In genomic region chr3:194472290-194472920, GRCh38 we compare ENCODE assay signal across 8 cellular contexts. TPM values are rescaled to one million over a fixed set of nuclear protein-coding genes. Genes with fewer than 3 reads are reported as not detected.
DNase-seq lines count a peak whose midpoint lies in the region; ATAC-seq, FAIRE-seq and TF ChIP-seq lines count a peak whose summit lies in the region.

No MANE protein-coding gene starts in this region.

- peak overlapping the region; percentile 46 for H3K4me2 ChIP-seq in HepG2 (ENCODE audit: low read depth, low read length)

- in situ Hi-C loops in HepG2 (cut with HindIII; ENCODE audit: extremely low pct_ligation_motif_present, low pct_unique_long_range_greater_than_20kb), result no loop called here

- TF ChIP-seq RAD21 in HepG2 (CRISPR knock-in tag; IDR thresholded peaks at IDR 0.05), result peak; percentile 78

- POLR2A ChIA-PET in HepG2 (lab: Yijun Ruan, JAX), result interaction anchor here (1.8 to 3.1 kb wide), 2 partner anchors 64 to 112 kb away, joined by 5 to 13 read pairs; no protein-coding TSS in a partner anchor

- H3K4me1 Mint-ChIP-seq in type B pancreatic cell (ENCODE audit: unreplicated experiment), result peaks cover 16% of the 10 kb centered on the region

- no peak for TF ChIP-seq POLR2A in HepG2 (IDR thresholded peaks at IDR 0.05; ENCODE audit: insufficient read depth in 1 of 2, low read depth in 2 of 2, low read length in 2 of 2)

- FAIRE-seq in HepG2 (lab: Jason Lieb, UNC), result peak; percentile 42

- peaks cover 1 to 10% of the 10 kb centered on the region in 2 experiments; a peak in 2 of 5 replicates for H3K36me3 ChIP-seq in HepG2 (replicated peaks in 1 of 2; ENCODE audit: control insufficient read depth in 1 of 2, insufficient read depth in 2 of 2, low read length in 2 of 2)

- no peak overlapping the region for H3K27ac ChIP-seq in HepG2 (ENCODE audit: extremely low read length, insufficient read depth, low read length)

- H3K27ac Mint-ChIP-seq in type B pancreatic cell, result peak overlapping the region; percentile 23

- no TSS peak for BruUV-seq in HepG2 (replicated peaks; lab: Mats Ljungman, UMichigan)

- no peaks in the 10 kb centered on the region for H3K27me3 ChIP-seq in HepG2 (ENCODE audit: control insufficient read depth in 1 of 2, insufficient read depth in 2 of 2, low read length in 2 of 2)

- intact Hi-C loops in HepG2 (cut with micrococcal nuclease; ENCODE audit: unreplicated experiment), result loop anchor here (1.0 kb wide), 4 partner anchors 48 to 122 kb away; no protein-coding TSS in a partner anchor

- TF ChIP-seq CTCF in HepG2 (CRISPR knock-in tag; IDR thresholded peaks at IDR 0.05) (peak; percentile 85), type B pancreatic cell (conservative IDR thresholded peaks at IDR 0.05) (peak; percentile 93)

- CTCF ChIA-PET in HepG2 (lab: Yijun Ruan, JAX; ENCODE audit: low intra/inter-chr PET ratio, low total read pairs), result interaction anchor here (1.2 to 2.0 kb wide), 4 partner anchors 48 to 122 kb away, joined by 4 to 11 read pairs (median 7); no protein-coding TSS in a partner anchor

- peak; percentile 75 for ATAC-seq in GM19351 (IDR thresholded peaks at IDR 0.05; ENCODE audit: unreplicated experiment)
- ATAC-seq in HG03521 (IDR thresholded peaks at IDR 0.05; ENCODE audit: unreplicated experiment), result peak; percentile 59
- ATAC-seq in HepG2, result peak; percentile 90

- H3K36me3 Mint-ChIP-seq in type B pancreatic cell, result no peaks in the 10 kb centered on the region

- no peaks in the 10 kb centered on the region for H3K9me3 ChIP-seq in HepG2 (ENCODE audit: low read length)

- no peak overlapping the region for H3K9ac ChIP-seq in HepG2 (ENCODE audit: insufficient read depth, low read depth, low read length)

- H3K9me3 Mint-ChIP-seq in type B pancreatic cell, result no peaks in the 10 kb centered on the region

- peaks cover 99% of the 10 kb centered on the region for H3K79me2 ChIP-seq in HepG2 (ENCODE audit: insufficient read depth, low read length)

- DNase-seq in DMS114 treated with DMSO at 0.1 percent for 48 hours (lab: John Stamatoyannopoulos, UW; ENCODE audit: unreplicated experiment) (peak; percentile 54), NOMO-1 treated with dmso at 0.1 percent for 144 hours (lab: John Stamatoyannopoulos, UW; ENCODE audit: unreplicated experiment) (peak; percentile 21), HepG2 (ENCODE audit: low spot score) (peak; percentile 58), type B pancreatic cell (ENCODE audit: extremely low spot score, unreplicated experiment) (no peak), SHP77 treated with DMSO at 0.1 percent for 48 hours (lab: John Stamatoyannopoulos, UW) (no peak)
- peak; percentile 50 for DNase-seq in central memory CD4-positive, alpha-beta T cell

- H2AFZ ChIP-seq in HepG2 (ENCODE audit: low read length), result no peak overlapping the region

- TF ChIP-seq EP300 in HepG2 (IDR thresholded peaks at IDR 0.05; ENCODE audit: low read depth in 2 of 2, low read length in 2 of 2) (no peak), HepG2 (CRISPR knock-in tag; IDR thresholded peaks at IDR 0.05; ENCODE audit: borderline replicate concordance) (no peak)

- no peak overlapping the region for H3K4me3 ChIP-seq in HepG2 (replicated peaks in 1 of 3; ENCODE audit: insufficient read depth in 1 of 3, low read depth in 2 of 3, low read length in 3 of 3)

- WGBS in HepG2 (ENCODE audit: low lambda C conversion rate), result 71% methylated on average over 4 of the region's 4 CpGs

- peaks cover 59% of the 10 kb centered on the region for H4K20me1 ChIP-seq in HepG2 (ENCODE audit: insufficient read depth, low read length)

- H3K4me1 ChIP-seq in HepG2 (ENCODE audit: insufficient read depth, low read length), result peaks cover 59% of the 10 kb centered on the region

- H3K27me3 Mint-ChIP-seq in type B pancreatic cell, result no peaks in the 10 kb centered on the region

- no peak overlapping the region for H3K4me3 Mint-ChIP-seq in type B pancreatic cell

TF ChIP-seq in HepG2, 621 proteins besides CTCF, POLR2A, EP300 and RAD21 (continues in another document):
- no peak for TF ChIP-seq ZNF296 (CRISPR knock-in tag; conservative IDR thresholded peaks at IDR 0.05)
- TF ChIP-seq KLF11 (CRISPR knock-in tag; IDR thresholded peaks at IDR 0.05), result 0 out of 2 replicates have a peak, but pooled peaks have one; percentile 58
- TF ChIP-seq ZNF792 (CRISPR knock-in tag; IDR thresholded peaks at IDR 0.05), result no peak
- TF ChIP-seq ELK4 (CRISPR knock-in tag; IDR thresholded peaks at IDR 0.05; ENCODE audit: borderline replicate concordance), result no peak
- no peak for TF ChIP-seq MAFF (IDR thresholded peaks at IDR 0.05; ENCODE audit: low read depth, low read length)
- 0 out of 2 replicates have a peak, but pooled peaks have one; percentile 38 for TF ChIP-seq ZNF543 (CRISPR knock-in tag; IDR thresholded peaks at IDR 0.05)
- TF ChIP-seq KAT2B (IDR thresholded peaks at IDR 0.05; ENCODE audit: borderline replicate concordance, low read depth, low read length), result no peak
- TF ChIP-seq HNRNPK (IDR thresholded peaks at IDR 0.05; ENCODE audit: low read depth, low read length, poor library complexity, severe bottlenecking), result no peak
- TF ChIP-seq HMGXB4 (CRISPR knock-in tag; IDR thresholded peaks at IDR 0.05; ENCODE audit: borderline replicate concordance in 1 of 2, low read depth in 1 of 2), result peak in 1 of 2 experiments; percentile 40; a peak in 1 of 4 replicates
- TF ChIP-seq SP5 (CRISPR knock-in tag; IDR thresholded peaks at IDR 0.05; ENCODE audit: borderline replicate concordance, low read depth), result no peak
- 0 out of 2 replicates have a peak, but pooled peaks have one; percentile 2 for TF ChIP-seq ELF3 (CRISPR knock-in tag; IDR thresholded peaks at IDR 0.05)
- TF ChIP-seq KLF16 (CRISPR knock-in tag; IDR thresholded peaks at IDR 0.05), result 0 out of 4 replicates have a peak, but pooled peaks of 1 of the 2 experiments have one; percentile 25
- peak; percentile 91 for TF ChIP-seq SMC3 (IDR thresholded peaks at IDR 0.05; ENCODE audit: low read length)
- no peak for TF ChIP-seq ZNF30 (CRISPR knock-in tag; IDR thresholded peaks at IDR 0.05)
- TF ChIP-seq ZNF17 (CRISPR knock-in tag; IDR thresholded peaks at IDR 0.05), result no peak
- TF ChIP-seq ZNF34 (CRISPR knock-in tag; IDR thresholded peaks at IDR 0.05; ENCODE audit: borderline replicate concordance), result 0 out of 2 replicates have a peak, but pooled peaks have one; percentile 33
- TF ChIP-seq STAG1 (CRISPR knock-in tag; IDR thresholded peaks at IDR 0.05), result peak; percentile 92
- TF ChIP-seq ZNF292 (CRISPR knock-in tag; IDR thresholded peaks at IDR 0.05; ENCODE audit: borderline replicate concordance, low read depth), result no peak
- TF ChIP-seq SOX5 (CRISPR knock-in tag; IDR thresholded peaks at IDR 0.05; ENCODE audit: borderline replicate concordance), result peak; percentile 18; the same call in 1 of the 2 replicates
- TF ChIP-seq ZBTB8A (CRISPR knock-in tag; IDR thresholded peaks at IDR 0.05; ENCODE audit: borderline replicate concordance, low read depth), result 0 out of 2 replicates have a peak, but pooled peaks have one; percentile 27

RNA-seq across cellular contexts. Expression of gene ATP13A3, which starts 14.4 kb away (rescaled TPM):
- total RNA-seq in HepG2 (2016; rRNA removed; fragmentation: Illumina TruSeq; extraction: Trizol) (80.8 and 82.6 TPM in 2 replicates), type B pancreatic cell (ENCODE audit: low replicate concordance) (73.8 and 80.3 TPM in 2 replicates)
- total RNA-seq in HepG2 (2016; cell fraction: cytosol; rRNA removed; fragmentation: Illumina TruSeq; extraction: Trizol; ENCODE audit: low read depth), result 24.1 and 34.0 TPM in 2 replicates
- total RNA-seq in HepG2 (2016; cell fraction: insoluble cytoplasmic fraction; rRNA removed; fragmentation: Illumina TruSeq; extraction: Trizol), result 77.1 and 79.8 TPM in 2 replicates
- total RNA-seq in HepG2 (2016; cell fraction: membrane; rRNA removed; fragmentation: Illumina TruSeq; extraction: Trizol), result 63.8 and 77.4 TPM in 2 replicates
- 96.6 and 107 TPM in 2 replicates for total RNA-seq in HepG2 (2016; cell fraction: nucleus; rRNA removed; fragmentation: Illumina TruSeq; extraction: Trizol)
- polyA plus RNA-seq in HepG2 (2011; rRNA removed), result 34.8 and 44.9 TPM in 2 replicates
- 14.3 and 23.1 TPM in 2 replicates for polyA plus RNA-seq in HepG2 (2011; cell fraction: cytosol; rRNA removed)
- 23.0 and 36.3 TPM in 2 replicates for polyA plus RNA-seq in HepG2 (2011; cell fraction: nucleus; rRNA removed)
- 42.7 and 47.6 TPM in 2 replicates for polyA plus RNA-seq in HepG2 (2012)
- polyA plus RNA-seq in HepG2 (2016; cell fraction: cytosol; fragmentation: Illumina TruSeq; extraction: Trizol; ENCODE audit: low read depth), result 1.1 and 1.3 TPM in 2 replicates
- 25.7 and 29.2 TPM in 2 replicates for polyA plus RNA-seq in HepG2 (2016; cell fraction: insoluble cytoplasmic fraction; fragmentation: Illumina TruSeq; extraction: Trizol; ENCODE audit: low read depth)
- 7.0 and 8.6 TPM in 2 replicates for polyA plus RNA-seq in HepG2 (2016; cell fraction: membrane; fragmentation: Illumina TruSeq; extraction: Trizol; ENCODE audit: low read depth)
- 50.7 and 55.8 TPM in 2 replicates for polyA plus RNA-seq in HepG2 (2016; cell fraction: nucleus; fragmentation: Illumina TruSeq; extraction: Trizol; ENCODE audit: insufficient read depth, low read depth)
- polyA minus RNA-seq in HepG2 (2011; rRNA and poly(A)+ RNA removed; ENCODE audit: low replicate concordance), result 73.3 and 126 TPM in 2 replicates
- 74.1 and 95.7 TPM in 2 replicates for polyA minus RNA-seq in HepG2 (2011; cell fraction: cytosol; rRNA and poly(A)+ RNA removed)
- polyA minus RNA-seq in HepG2 (2011; cell fraction: nucleus; rRNA and poly(A)+ RNA removed), result 164 and 199 TPM in 2 replicates

Comparison
In these comparisons a context has a peak if more than half of its experiments do, and no peak if none do; other contexts are left out.
1. DNase-seq: peak in DMS114 treated with DMSO at 0.1 percent for 48 hours (single experiment), NOMO-1 treated with dmso at 0.1 percent for 144 hours (single experiment), central memory CD4-positive, alpha-beta T cell (single experiment) and HepG2 (single experiment); none in type B pancreatic cell (single experiment) and SHP77 treated with DMSO at 0.1 percent for 48 hours (single experiment).
2. Peak in every context shown above with its lines, with median percentiles within 50 percentile points of each other: ATAC-seq.